ENCODE assay signal across 8 cellular contexts in the genomic region with DNA sequence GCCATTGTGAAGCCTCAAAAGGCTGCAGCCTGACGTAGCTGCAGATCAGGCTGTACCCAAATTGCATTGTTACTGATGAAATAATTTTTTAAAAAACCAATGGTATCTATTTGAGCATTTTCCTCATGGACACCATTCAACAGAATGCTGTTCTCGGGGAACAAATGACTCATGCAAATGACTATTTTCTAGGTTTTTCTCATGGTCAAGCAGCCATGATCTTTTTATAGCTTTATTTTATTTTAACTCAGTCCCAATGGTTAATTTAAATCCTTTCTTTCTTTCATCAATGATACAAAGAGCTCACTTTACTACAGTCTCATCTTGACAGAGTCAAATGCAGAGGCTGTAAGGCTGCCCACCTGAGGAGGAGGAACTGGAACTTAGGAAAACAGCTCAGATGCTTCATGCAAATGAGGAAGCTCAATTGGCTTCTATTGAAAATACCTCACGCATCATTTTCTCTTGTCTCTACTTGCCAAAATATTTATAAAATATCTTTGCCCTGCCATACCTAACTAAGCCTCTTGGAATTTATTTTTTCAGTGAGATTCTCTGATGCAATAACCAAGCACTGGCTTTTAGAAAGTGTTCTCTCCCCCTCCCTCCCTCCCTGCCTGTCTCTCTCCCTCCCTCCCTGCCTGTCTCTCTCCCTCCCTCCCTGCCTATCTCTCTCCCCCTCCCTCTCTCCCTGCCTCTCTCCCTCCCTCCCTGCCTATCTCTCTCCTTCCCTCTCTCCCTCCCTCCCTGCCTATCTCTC.
A peak's percentile ranks its signal among the peaks of the same experiment; 100 is the strongest.
DNase-seq lines count a peak whose midpoint lies in the region; ATAC-seq, FAIRE-seq and TF ChIP-seq lines count a peak whose summit lies in the region.

No MANE protein-coding gene starts in this region.

- peaks cover 0 to 24% (median 18%) of the 10 kb centered on the region in 3 donors for H3K4me1 ChIP-seq in pancreas

- peaks cover 10% of the 10 kb centered on the region for H3K36me3 ChIP-seq in brain microvascular endothelial cell (replicated peaks)
- H3K36me3 ChIP-seq in pancreas: peaks cover 0 to 5% (median 0%) of the 10 kb centered on the region in 3 donors

- no peak for FAIRE-seq in pancreas (lab: Jason Lieb, UNC)

- peak; percentile 58 for ATAC-seq in GM18909 (IDR thresholded peaks at IDR 0.05; ENCODE audit: poor library complexity, unreplicated experiment)
- ATAC-seq in HG02970 (IDR thresholded peaks at IDR 0.05; ENCODE audit: low FRiP score, unreplicated experiment): peak; percentile 37
- peak in 3 of 4 donors; percentile 33 to 45 (median 39) for ATAC-seq in pancreas

- H3K27ac ChIP-seq in brain microvascular endothelial cell (peak overlapping the region; percentile 77), pancreas (no peak overlapping the region)

- H3K27me3 ChIP-seq in brain microvascular endothelial cell (replicated peaks): no peaks in the 10 kb centered on the region
- H3K27me3 ChIP-seq in pancreas: no peaks in the 10 kb centered on the region

- intact Hi-C loops in pancreas (cut with DNase I): no loop called here

- 79 to 80% methylated on average over 3 of the region's 3 CpGs for WGBS in pancreas, 2 donors

- H3K9me3 ChIP-seq in pancreas: no peaks in the 10 kb centered on the region

- DNase-seq in brain microvascular endothelial cell: no peak
- DNase-seq in pancreas: no peak
- DNase-seq in A172 (ENCODE audit: low spot score): no peak
- no peak for DNase-seq in activated CD8-positive, alpha-beta memory T cell treated with anti-CD3 and anti-CD28 coated beads, Interleukin-2, amount 50 U/mL, for 48 hours
- DNase-seq in epidermal melanocyte (ENCODE audit: insufficient read length, low spot score): no peak
- no peak for DNase-seq in NCI-H2081 (lab: John Stamatoyannopoulos, UW)

- in situ Hi-C loops in brain microvascular endothelial cell (cut with HindIII; ENCODE audit: low pct_ligation_motif_present, low sequenced_read_pairs): no loop called here

- no peak for TF ChIP-seq CTCF in brain microvascular endothelial cell (IDR thresholded peaks at IDR 0.05; ENCODE audit: low read depth, low read length, missing control alignments)
- no peak for TF ChIP-seq CTCF in pancreas (IDR thresholded peaks at IDR 0.05)

- H3K4me3 ChIP-seq in brain microvascular endothelial cell (ENCODE audit: low read depth, low read length) (no peak overlapping the region), pancreas (no peak overlapping the region)
